10 cellular contexts compared by ENCODE assay signal in genomic region chr5:121962943-121963342, GRCh38. TPM values are rescaled to one million over a fixed set of nuclear protein-coding genes. Genes with fewer than 3 reads are reported as not detected.
DNase-seq lines count a peak whose midpoint lies in the region; ATAC-seq and TF ChIP-seq lines count a peak whose summit lies in the region.
"Had no signal": no experiment of that assay in that cellular context is flagged by ENCODE, and none has a peak within 500 bp of the region (broad histone marks: within the 10 kb centered on the region; RNA-seq: fewer than 3 reads in every experiment).

No MANE protein-coding gene starts in this region.

- peak overlapping the region; percentile 99 for H3K27ac Mint-ChIP-seq in activated T-cell treated with anti-CD3 and anti-CD28 coated beads, Interleukin-2, amount 50 U/mL, for 24 hours
- H3K27ac Mint-ChIP-seq in activated CD8-positive, alpha-beta T cell treated with anti-CD3 and anti-CD28 coated beads, Interleukin-2, amount 10 ng/mL, durations not matched to agents 7 days and 5 days, result peak overlapping the region; percentile 92

- H3K27me3 Mint-ChIP-seq in activated T-cell treated with anti-CD3 and anti-CD28 coated beads, Interleukin-2, amount 50 U/mL, for 24 hours, result peaks cover 7% of the 10 kb centered on the region
- H3K27me3 Mint-ChIP-seq in activated CD8-positive, alpha-beta T cell treated with anti-CD3 and anti-CD28 coated beads, Interleukin-2, amount 10 ng/mL, durations not matched to agents 7 days and 5 days (ENCODE audit: low read depth), result no peaks in the 10 kb centered on the region

- POLR2A ChIA-PET in activated CD8-positive, alpha-beta T cell treated with anti-CD3 and anti-CD28 coated beads, Interleukin-2, amount 10 ng/mL, durations not matched to agents 7 days and 5 days (lab: Charles Lee), result interaction anchor here (0.9 kb wide), 1 partner anchor 115 kb away, joined by 3 read pairs; the partner anchor contains the start of gene LOX

- H3K4me1 ChIP-seq in testis, result peaks cover 12% of the 10 kb centered on the region

- WGBS in testis, 2 donors, result 21 to 44% methylated on average over 3 of the region's 3 CpGs

- TF ChIP-seq CTCF in testis (IDR thresholded peaks at IDR 0.05), result no peak

- H3K36me3 Mint-ChIP-seq in activated T-cell treated with anti-CD3 and anti-CD28 coated beads, Interleukin-2, amount 50 U/mL, for 24 hours (ENCODE audit: low read depth), result peaks cover 46% of the 10 kb centered on the region
- H3K36me3 Mint-ChIP-seq in activated CD8-positive, alpha-beta T cell treated with anti-CD3 and anti-CD28 coated beads, Interleukin-2, amount 10 ng/mL, durations not matched to agents 7 days and 5 days (ENCODE audit: low read depth), result peaks cover 17% of the 10 kb centered on the region

- H3K27ac ChIP-seq in testis, result no peak overlapping the region

- peak overlapping the region; percentile 68 to 78 for H3K4me3 ChIP-seq in testis

- no peak for ATAC-seq in activated CD8-positive, alpha-beta T cell treated with anti-CD3 and anti-CD28 coated beads, Interleukin-2, amount 10 ng/mL, durations not matched to agents 7 days and 5 days

- intact Hi-C loops in testis (cut with DNase I; ENCODE audit: low total_unique reads), result no loop called here

- H3K4me3 Mint-ChIP-seq in activated T-cell treated with anti-CD3 and anti-CD28 coated beads, Interleukin-2, amount 50 U/mL, for 24 hours, result peak overlapping the region; percentile 96
- H3K4me3 Mint-ChIP-seq in activated CD8-positive, alpha-beta T cell treated with anti-CD3 and anti-CD28 coated beads, Interleukin-2, amount 10 ng/mL, durations not matched to agents 7 days and 5 days, result peak overlapping the region; percentile 97

- peaks cover 43% of the 10 kb centered on the region for H3K4me1 Mint-ChIP-seq in activated T-cell treated with anti-CD3 and anti-CD28 coated beads, Interleukin-2, amount 50 U/mL, for 24 hours (ENCODE audit: low read depth)
- peaks cover 25% of the 10 kb centered on the region for H3K4me1 Mint-ChIP-seq in activated CD8-positive, alpha-beta T cell treated with anti-CD3 and anti-CD28 coated beads, Interleukin-2, amount 10 ng/mL, durations not matched to agents 7 days and 5 days (ENCODE audit: low read depth)

- no peak for TF ChIP-seq POLR2A in testis (IDR thresholded peaks at IDR 0.05)

- CTCF ChIA-PET in activated CD8-positive, alpha-beta T cell treated with anti-CD3 and anti-CD28 coated beads, Interleukin-2, amount 10 ng/mL, durations not matched to agents 7 days and 5 days (lab: Charles Lee), result interaction anchor here (1.0 to 4.4 kb wide), 3 partner anchors 13 to 139 kb away, joined by 4 to 20 read pairs (median 4); no protein-coding TSS in a partner anchor

- H3K27me3 ChIP-seq in testis, result no peaks in the 10 kb centered on the region

- no peak for DNase-seq in activated T-cell treated with anti-CD3 and anti-CD28 coated beads, Interleukin-2, amount 50 U/mL, for 24 hours
- no peak for DNase-seq in activated T-cell treated with anti-CD3 and anti-CD28 coated beads, Interleukin-2, amount 50 U/mL, for 48 hours
- no peak for DNase-seq in activated CD8-positive, alpha-beta T cell treated with anti-CD3 and anti-CD28 coated beads, Interleukin-2, amount 10 ng/mL, durations not matched to agents 7 days and 5 days
- DNase-seq in iris pigment epithelial cell (ENCODE audit: low read depth), result peak; percentile 11
- DNase-seq in testis, result no peak
- no peak for DNase-seq in AG08396 (ENCODE audit: low spot score)
- no peak for DNase-seq in NCI-H128 (lab: John Stamatoyannopoulos, UW; ENCODE audit: unreplicated experiment)
- DNase-seq in SW480 (ENCODE audit: low spot score), result no peak
- DNase-seq: DMS79, NCI-H1417 treated with DMSO at 0.1 percent for 48 hours had no signal

- H3K36me3 ChIP-seq in testis (ENCODE audit: low read depth, missing control alignments), result no peaks in the 10 kb centered on the region

- peaks cover 2% of the 10 kb centered on the region for H3K9me3 Mint-ChIP-seq in activated T-cell treated with anti-CD3 and anti-CD28 coated beads, Interleukin-2, amount 50 U/mL, for 24 hours
- H3K9me3 Mint-ChIP-seq in activated CD8-positive, alpha-beta T cell treated with anti-CD3 and anti-CD28 coated beads, Interleukin-2, amount 10 ng/mL, durations not matched to agents 7 days and 5 days (ENCODE audit: insufficient read depth), result no peaks in the 10 kb centered on the region

- no peaks in the 10 kb centered on the region for H3K9me3 ChIP-seq in testis

RNA-seq across cellular contexts. Expression of gene SRFBP1, which starts 1.2 kb away (rescaled TPM):
- 10 to 100 TPM; 10.6 TPM for total RNA-seq in activated CD8-positive, alpha-beta T cell treated with anti-CD3 and anti-CD28 coated beads, Interleukin-2, amount 10 ng/mL, durations not matched to agents 7 days and 5 days
- total RNA-seq in testis, result 10 to 100 TPM; 15.3 to 15.9 TPM
- 3.6 TPM for polyA plus RNA-seq in testis (ENCODE audit: insufficient read depth, low read depth, low replicate concordance)
